2 cellular contexts compared by ENCODE assay signal in the genomic region with DNA sequence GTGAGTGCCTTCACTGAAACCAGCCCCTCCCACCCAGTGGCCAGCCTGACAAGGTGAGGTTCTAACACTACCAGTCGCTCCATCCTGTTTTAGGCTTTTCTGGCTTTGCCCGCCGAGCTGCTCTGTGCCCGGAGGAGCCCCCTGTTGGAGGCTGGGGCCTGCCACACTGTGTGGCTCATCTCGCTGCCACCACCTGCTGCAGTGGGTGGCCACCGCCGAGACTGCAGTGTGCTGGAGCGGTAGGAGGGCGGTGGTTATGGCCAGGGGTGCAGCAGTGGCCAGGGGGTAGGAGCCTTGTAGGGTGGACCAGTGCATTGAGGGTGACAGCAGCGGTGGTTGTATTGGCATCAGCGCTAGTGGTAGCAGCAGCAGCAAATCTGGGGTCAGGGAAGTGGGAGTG.
TF ChIP-seq lines count a peak whose summit lies in the region.

No MANE protein-coding gene starts in this region.

TF ChIP-seq in K562, 482 proteins besides CTCF, POLR2A, EP300 and RAD21:
- TF ChIP-seq GTF2B (IDR thresholded peaks at IDR 0.05; ENCODE audit: extremely low read depth, insufficient read length) = no peak
- no peak for TF ChIP-seq MYNN (IDR thresholded peaks at IDR 0.05)
- TF ChIP-seq MYNN (CRISPR knock-in tag; IDR thresholded peaks at IDR 0.05) = no peak
- TF ChIP-seq CREM (IDR thresholded peaks at IDR 0.05; ENCODE audit: low read depth) = no peak
- no peak for TF ChIP-seq ZNF174 (CRISPR knock-in tag; IDR thresholded peaks at IDR 0.05)
- TF ChIP-seq, protein P1, sequence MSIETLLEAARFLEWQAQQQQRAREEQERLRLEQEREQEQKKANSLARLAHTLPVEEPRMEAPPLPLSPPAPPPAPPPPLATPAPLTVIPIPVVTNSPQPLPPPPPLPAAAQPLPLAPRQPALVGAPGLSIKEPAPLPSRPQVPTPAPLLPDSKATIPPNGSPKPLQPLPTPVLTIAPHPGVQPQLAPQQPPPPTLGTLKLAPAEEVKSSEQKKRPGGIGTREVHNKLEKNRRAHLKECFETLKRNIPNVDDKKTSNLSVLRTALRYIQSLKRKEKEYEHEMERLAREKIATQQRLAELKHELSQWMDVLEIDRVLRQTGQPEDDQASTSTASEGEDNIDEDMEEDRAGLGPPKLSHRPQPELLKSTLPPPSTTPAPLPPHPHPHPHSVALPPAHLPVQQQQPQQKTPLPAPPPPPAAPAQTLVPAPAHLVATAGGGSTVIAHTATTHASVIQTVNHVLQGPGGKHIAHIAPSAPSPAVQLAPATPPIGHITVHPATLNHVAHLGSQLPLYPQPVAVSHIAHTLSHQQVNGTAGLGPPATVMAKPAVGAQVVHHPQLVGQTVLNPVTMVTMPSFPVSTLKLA (conservative IDR thresholded peaks at IDR 0.05) = no peak
- TF ChIP-seq ZBTB7A (IDR thresholded peaks at IDR 0.05; ENCODE audit: borderline replicate concordance, control insufficient read depth, low read depth, low read length) = no peak
- no peak for TF ChIP-seq E2F6 (IDR thresholded peaks at IDR 0.05; ENCODE audit: borderline replicate concordance in 1 of 2, extremely low read depth in 1 of 2, insufficient read depth in 1 of 2, insufficient read length in 1 of 2, low read depth in 1 of 2, low read length in 1 of 2, poor library complexity in 1 of 2, severe bottlenecking in 1 of 2)

TF ChIP-seq in HepG2, 621 proteins besides CTCF, POLR2A, EP300 and RAD21:
- TF ChIP-seq ZFYVE20 (CRISPR knock-in tag; IDR thresholded peaks at IDR 0.05; ENCODE audit: borderline replicate concordance, low read depth) (no peak), ZNF101 (CRISPR knock-in tag; IDR thresholded peaks at IDR 0.05; ENCODE audit: borderline replicate concordance, low read depth) (no peak), ZZZ3 (CRISPR knock-in tag; IDR thresholded peaks at IDR 0.05; ENCODE audit: borderline replicate concordance) (no peak), RFXANK (CRISPR knock-in tag; IDR thresholded peaks at IDR 0.05) (no peak), ETV6 (CRISPR knock-in tag; conservative IDR thresholded peaks at IDR 0.05) (no peak), RAD51 (IDR thresholded peaks at IDR 0.05; ENCODE audit: borderline replicate concordance) (no peak)
TF ChIP-seq in HepG2: peak in this region for 0.
